ENCODE assay signal across 19 cellular contexts in genomic region chr2:9937258-9937657, GRCh38.
"Had no signal": no experiment of that assay in that cellular context is flagged by ENCODE, and none has a peak within 500 bp of the region (broad histone marks: within the 10 kb centered on the region; RNA-seq: fewer than 3 reads in every experiment).

No MANE protein-coding gene starts in this region.

- H2AFZ ChIP-seq: hepatocyte had no signal

- H3K4me3 Mint-ChIP-seq: dendritic cell treated with granulocyte-macrophage colony-stimulating factor and Interleukin-4, amounts not matched to agents 40 ng/mL and 50 ng/mL, for 4 days; effector memory CD8-positive, alpha-beta T cell; endodermal cell; mesothelial cell of epicardium; naive B cell had no signal

- H3K9me3 ChIP-seq: colonic mucosa, esophagus muscularis mucosa, gastroesophageal sphincter, heart left ventricle, left lung, lower lobe of right lung, mucosa of descending colon had no signal

- H3K27ac Mint-ChIP-seq: dendritic cell treated with granulocyte-macrophage colony-stimulating factor and Interleukin-4, amounts not matched to agents 40 ng/mL and 50 ng/mL, for 4 days; effector memory CD8-positive, alpha-beta T cell; endodermal cell; mesothelial cell of epicardium; naive B cell had no signal

- H3K27ac ChIP-seq: colonic mucosa, esophagus muscularis mucosa, foreskin keratinocyte, gastroesophageal sphincter, heart left ventricle, hepatocyte, left lung, lower lobe of right lung had no signal

- H3K9me3 Mint-ChIP-seq: dendritic cell treated with granulocyte-macrophage colony-stimulating factor and Interleukin-4, amounts not matched to agents 40 ng/mL and 50 ng/mL, for 4 days; effector memory CD8-positive, alpha-beta T cell; mesothelial cell of epicardium; naive B cell had no signal

- H3K4me1 ChIP-seq: esophagus muscularis mucosa, gastroesophageal sphincter, heart left ventricle, left lung had no signal

- DNase-seq: colonic mucosa; cortex of kidney; effector CD8-positive, alpha-beta T cell; effector memory CD8-positive, alpha-beta T cell; foreskin keratinocyte; heart left ventricle; left cardiac atrium; left lung; left ventricle myocardium superior; lower lobe of right lung; mesenchymal stem cell; mucosa of descending colon; naive B cell had no signal

- H3K27me3 ChIP-seq: colonic mucosa, foreskin keratinocyte, gastroesophageal sphincter, heart left ventricle, hepatocyte, left lung had no signal

- ATAC-seq: effector memory CD8-positive, alpha-beta T cell; foreskin keratinocyte; gastroesophageal sphincter; left lung; left ventricle myocardium superior; lower lobe of right lung; mucosa of descending colon had no signal

- H3K36me3 ChIP-seq: colonic mucosa had no signal

- H3K4me3 ChIP-seq: colonic mucosa, esophagus muscularis mucosa, gastroesophageal sphincter, heart left ventricle, hepatocyte, left lung, lower lobe of right lung, mucosa of descending colon had no signal

- H3K79me2 ChIP-seq: hepatocyte had no signal

- H3K4me2 ChIP-seq: hepatocyte had no signal
